ENCODE assay signal across 8 cellular contexts in the genomic region with DNA sequence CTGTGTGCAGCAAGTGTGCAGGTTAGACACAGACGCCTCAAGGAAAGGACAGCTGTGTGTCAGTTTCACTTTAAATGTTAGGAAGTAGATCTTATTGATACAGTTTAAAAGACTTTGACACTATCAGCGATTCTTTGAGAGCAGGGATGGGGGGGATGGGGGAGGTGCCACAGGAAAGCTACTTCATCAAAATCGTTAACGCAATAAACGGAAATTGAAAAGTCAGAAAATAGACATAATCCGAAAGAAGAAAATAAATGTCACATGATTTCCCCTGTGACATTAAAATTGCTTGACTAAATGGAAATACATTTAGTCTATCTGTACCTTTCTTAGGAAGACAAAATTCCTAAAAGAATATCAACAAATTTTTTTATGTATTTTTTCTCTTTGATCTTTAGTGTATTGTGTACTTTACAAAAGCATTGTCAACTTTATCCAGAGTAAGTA. TPM values are rescaled to one million over a fixed set of nuclear protein-coding genes. Genes with fewer than 3 reads are reported as not detected.
DNase-seq lines count a peak whose midpoint lies in the region; ATAC-seq and TF ChIP-seq lines count a peak whose summit lies in the region.

No MANE protein-coding gene starts in this region.

- no peaks in the 10 kb centered on the region for H3K4me1 ChIP-seq in aorta (ENCODE audit: control insufficient read depth in 1 of 2, insufficient read depth in 2 of 2, low read length in 2 of 2)

- no peaks in the 10 kb centered on the region for H3K27me3 ChIP-seq in brain microvascular endothelial cell (replicated peaks)
- H3K27me3 ChIP-seq in aorta (ENCODE audit: control insufficient read depth in 1 of 2, insufficient read depth in 2 of 2, low read length in 1 of 2): no peaks in the 10 kb centered on the region

- H3K27ac ChIP-seq in brain microvascular endothelial cell (peak overlapping the region; percentile 91), aorta (ENCODE audit: low read depth in 1 of 2, low read length in 2 of 2) (peak overlapping the region in 1 of 2 donors; percentile 58)

- H3K36me3 ChIP-seq in brain microvascular endothelial cell (replicated peaks): no peaks in the 10 kb centered on the region
- no peaks in the 10 kb centered on the region for H3K36me3 ChIP-seq in aorta (ENCODE audit: control insufficient read depth in 1 of 2, insufficient read depth in 2 of 2, low read length in 1 of 2)

- WGBS in aorta, 2 donors: 1 to 2% methylated on average over 6 of the region's 6 CpGs

- H3K4me3 ChIP-seq in brain microvascular endothelial cell (ENCODE audit: low read depth, low read length): peak overlapping the region; percentile 72
- peak overlapping the region; percentile 75 to 84 for H3K4me3 ChIP-seq in aorta (ENCODE audit: low read length in 2 of 2)

- in situ Hi-C loops in brain microvascular endothelial cell (cut with HindIII; ENCODE audit: low pct_ligation_motif_present, low sequenced_read_pairs): no loop called here

- TF ChIP-seq CTCF in brain microvascular endothelial cell (IDR thresholded peaks at IDR 0.05; ENCODE audit: low read depth, low read length, missing control alignments): no peak

- peak; percentile 13 for DNase-seq in stimulated activated CD4-positive, alpha-beta T cell treated with anti-CD3 and anti-CD28 coated beads, Interleukin-2, amount 100 ng/mL, for 4 hours (ENCODE audit: low read depth)
- no peak for DNase-seq in stimulated activated CD4-positive, alpha-beta T cell treated with anti-CD3 and anti-CD28 coated beads, Interleukin-1b, Interleukin-23, amount 100 ng/mL, for 48 hours
- no peak for DNase-seq in brain microvascular endothelial cell
- peak; percentile 33 for DNase-seq in midbrain (lab: John Stamatoyannopoulos, UW)
- DNase-seq in aorta: no peak
- no peak for DNase-seq in NCI-H187 treated with DMSO at 0.1 percent for 48 hours (lab: John Stamatoyannopoulos, UW)
- DNase-seq in GF-D8 (lab: John Stamatoyannopoulos, UW): no peak

- intact Hi-C loops in aorta (cut with DNase I): loop anchor here (2.0 to 10.0 kb wide), 3 partner anchors 86 to 116 kb away; no protein-coding TSS in a partner anchor

- H3K9me3 ChIP-seq in aorta (ENCODE audit: control insufficient read depth, low read length): no peaks in the 10 kb centered on the region

- ATAC-seq in aorta (ENCODE audit: low FRiP score) (no peak), HG03457 (IDR thresholded peaks at IDR 0.05; ENCODE audit: unreplicated experiment) (no peak)

RNA-seq across cellular contexts. Expression of gene ZNF33B, which starts 0.5 kb away (rescaled TPM):
- 10 to 100 TPM; 15.7 to 21.0 TPM for total RNA-seq in aorta
- 10 to 100 TPM in 1 of 2 donors, 1 to 10 TPM in 1; 7.1 to 46.8 TPM for polyA plus RNA-seq in aorta

Comparison
In these comparisons a context has a peak if more than half of its experiments do, and no peak if none do; other contexts are left out.
1. DNase-seq: peak in stimulated activated CD4-positive, alpha-beta T cell treated with anti-CD3 and anti-CD28 coated beads, Interleukin-2, amount 100 ng/mL, for 4 hours (single experiment) and midbrain (single experiment); none in stimulated activated CD4-positive, alpha-beta T cell treated with anti-CD3 and anti-CD28 coated beads, Interleukin-1b, Interleukin-23, amount 100 ng/mL, for 48 hours (single experiment), brain microvascular endothelial cell (single experiment), aorta (0 of 2), NCI-H187 treated with DMSO at 0.1 percent for 48 hours (single experiment) and GF-D8 (single experiment).